8 cellular contexts compared by ENCODE assay signal in genomic region chr19:12666305-12667048, GRCh38. TPM values are rescaled to one million over a fixed set of nuclear protein-coding genes. Genes with fewer than 3 reads are reported as not detected.
A peak's percentile ranks its signal among the peaks of the same experiment; 100 is the strongest.
DNase-seq lines count a peak whose midpoint lies in the region; ATAC-seq and TF ChIP-seq lines count a peak whose summit lies in the region.

MAN2B1 (minus strand) TSS chr19:12666742; CDS start chr19:12666701, 41 bp downstream.
A gene with protein sequence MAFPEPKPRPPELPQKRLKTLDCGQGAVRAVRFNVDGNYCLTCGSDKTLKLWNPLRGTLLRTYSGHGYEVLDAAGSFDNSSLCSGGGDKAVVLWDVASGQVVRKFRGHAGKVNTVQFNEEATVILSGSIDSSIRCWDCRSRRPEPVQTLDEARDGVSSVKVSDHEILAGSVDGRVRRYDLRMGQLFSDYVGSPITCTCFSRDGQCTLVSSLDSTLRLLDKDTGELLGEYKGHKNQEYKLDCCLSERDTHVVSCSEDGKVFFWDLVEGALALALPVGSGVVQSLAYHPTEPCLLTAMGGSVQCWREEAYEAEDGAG (plus strand): TSS chr19:12666807. CDS start chr19:12669791, 2,984 bp downstream.

- peaks cover 10% of the 10 kb centered on the region for H3K79me2 ChIP-seq in trophoblast cell (ENCODE audit: control insufficient read depth, insufficient read depth, low read length, poor library complexity)

- H3K9ac ChIP-seq in trophoblast cell (ENCODE audit: low read length) = peak within 1 kb of the TSS; percentile 84

- peak within 1 kb of the TSS; percentile 92 for H3K4me3 Mint-ChIP-seq in activated naive CD8-positive, alpha-beta T cell treated with anti-CD3 and anti-CD28 coated beads, Interleukin-2, amount 10 ng/mL, durations not matched to agents 7 days and 5 days

- POLR2A ChIA-PET in activated naive CD8-positive, alpha-beta T cell treated with anti-CD3 and anti-CD28 coated beads, Interleukin-2, amount 10 ng/mL, durations not matched to agents 7 days and 5 days (lab: Charles Lee) = interaction anchor here (1.0 to 1.6 kb wide), 5 partner anchors 27 to 102 kb away, joined by 3 to 6 read pairs (median 4); partner anchors contain the start of genes TNPO2 and ZNF490

- H3K23ac ChIP-seq in trophoblast cell (ENCODE audit: low read length) = no peak within 1 kb of the TSS

- H3K9me3 ChIP-seq in cardiac muscle cell (ENCODE audit: low read depth) = no peaks in the 10 kb centered on the region
- no peaks in the 10 kb centered on the region for H3K9me3 ChIP-seq in trophoblast cell (ENCODE audit: insufficient read depth, low read depth, low read length)
- no peaks in the 10 kb centered on the region for H3K9me3 ChIP-seq in tibial artery

- no peak within 1 kb of the TSS for H2BK12ac ChIP-seq in trophoblast cell (ENCODE audit: low read length)

- ATAC-seq in GM21717 (IDR thresholded peaks at IDR 0.05; ENCODE audit: unreplicated experiment) = peak; percentile 35
- peak; percentile 65 for ATAC-seq in activated naive CD8-positive, alpha-beta T cell treated with anti-CD3 and anti-CD28 coated beads, Interleukin-2, amount 10 ng/mL, durations not matched to agents 7 days and 5 days (ENCODE audit: low read depth)

- H2AFZ ChIP-seq in trophoblast cell (ENCODE audit: insufficient read depth, low read length, poor library complexity) = peak within 1 kb of the TSS; percentile 65

- H3K36me3 ChIP-seq in cardiac muscle cell (peaks cover 11% of the 10 kb centered on the region), trophoblast cell (ENCODE audit: control insufficient read depth in 1 of 2, insufficient read depth in 2 of 2, low read length in 2 of 2) (peaks cover 34 to 36% of the 10 kb centered on the region in 2 experiments), tibial artery (peaks cover 9 to 47% (median 28%) of the 10 kb centered on the region in 3 donors)

- no CpG with 5 or more reads among the region's 46 CpGs for WGBS in trophoblast cell (ENCODE audit: extremely low coverage, insufficient coverage, insufficient read length)

- peak within 1 kb of the TSS; percentile 70 for H3K27ac ChIP-seq in cardiac muscle cell
- no peak within 1 kb of the TSS for H3K27ac ChIP-seq in trophoblast cell (ENCODE audit: low read depth, low read length)
- H3K27ac ChIP-seq in tibial artery = peak within 1 kb of the TSS; percentile 47 to 93

- DNase-seq in COLO829 (ENCODE audit: low spot score) (peak; percentile 64), NAMALWA (ENCODE audit: low spot score) (peak; percentile 87), SW480 (ENCODE audit: low spot score) (peak; percentile 52), cardiac muscle cell (ENCODE audit: low read depth in 1 of 2, low spot score in 1 of 2) (peak; percentile 71 to 91), trophoblast cell (peak; percentile 79 to 81), tibial artery (peak; percentile 76 to 88)
- peak; percentile 86 for DNase-seq in activated naive CD8-positive, alpha-beta T cell treated with anti-CD3 and anti-CD28 coated beads, Interleukin-2, amount 10 ng/mL, durations not matched to agents 7 days and 5 days

- H3K27me3 ChIP-seq in cardiac muscle cell (no peaks in the 10 kb centered on the region), trophoblast cell (ENCODE audit: insufficient read depth, low read length) (no peaks in the 10 kb centered on the region), tibial artery (no peaks in the 10 kb centered on the region)

- no peak for TF ChIP-seq CTCF in cardiac muscle cell (IDR thresholded peaks at IDR 0.05; ENCODE audit: low read depth, low read length)
- peak in 1 of 2 experiments; percentile 4 for TF ChIP-seq CTCF in tibial artery (IDR thresholded peaks at IDR 0.05)

- no peak within 1 kb of the TSS for H2AK5ac ChIP-seq in trophoblast cell (ENCODE audit: low read length)

- peak within 1 kb of the TSS; percentile 82 for H3K27ac Mint-ChIP-seq in activated naive CD8-positive, alpha-beta T cell treated with anti-CD3 and anti-CD28 coated beads, Interleukin-2, amount 10 ng/mL, durations not matched to agents 7 days and 5 days

- peak within 1 kb of the TSS; percentile 75 for H3K4me2 ChIP-seq in trophoblast cell (ENCODE audit: low read length)

- H4K8ac ChIP-seq in trophoblast cell (ENCODE audit: low read depth, low read length) = peak within 1 kb of the TSS; percentile 69

- peak within 1 kb of the TSS; percentile 4 for H3K4ac ChIP-seq in trophoblast cell (ENCODE audit: low read depth, low read length)

- H3K36me3 Mint-ChIP-seq in activated naive CD8-positive, alpha-beta T cell treated with anti-CD3 and anti-CD28 coated beads, Interleukin-2, amount 10 ng/mL, durations not matched to agents 7 days and 5 days = peaks cover 6% of the 10 kb centered on the region

- H3K4me3 ChIP-seq in cardiac muscle cell (peak within 1 kb of the TSS; percentile 82), trophoblast cell (ENCODE audit: low read depth, low read length) (peak within 1 kb of the TSS; percentile 86), tibial artery (peak within 1 kb of the TSS; percentile 60 to 83)

- H3K18ac ChIP-seq in trophoblast cell (ENCODE audit: low read length) = peak within 1 kb of the TSS; percentile 57

- H2BK120ac ChIP-seq in trophoblast cell (ENCODE audit: insufficient read depth, low read length, poor library complexity) = no peak within 1 kb of the TSS

- H3K4me1 ChIP-seq in cardiac muscle cell (ENCODE audit: low read depth) = peaks cover 19% of the 10 kb centered on the region
- H3K4me1 ChIP-seq in trophoblast cell (ENCODE audit: control insufficient read depth in 1 of 2, insufficient read depth in 2 of 2, low read length in 2 of 2) = peaks cover 20 to 27% of the 10 kb centered on the region in 2 experiments
- H3K4me1 ChIP-seq in tibial artery = peaks cover 0 to 53% (median 38%) of the 10 kb centered on the region in 4 donors

- no peaks in the 10 kb centered on the region for H3K9me3 Mint-ChIP-seq in activated naive CD8-positive, alpha-beta T cell treated with anti-CD3 and anti-CD28 coated beads, Interleukin-2, amount 10 ng/mL, durations not matched to agents 7 days and 5 days

- H2BK5ac ChIP-seq in trophoblast cell (ENCODE audit: low read depth, low read length, poor library complexity) = peak within 1 kb of the TSS; percentile 10

- intact Hi-C loops in tibial artery (cut with DNase I; ENCODE audit: low total_unique reads) = no loop called here

- peak within 1 kb of the TSS; percentile 32 for H4K12ac ChIP-seq in trophoblast cell (ENCODE audit: low read depth, low read length)

- H3K4me1 Mint-ChIP-seq in activated naive CD8-positive, alpha-beta T cell treated with anti-CD3 and anti-CD28 coated beads, Interleukin-2, amount 10 ng/mL, durations not matched to agents 7 days and 5 days = peaks cover 33% of the 10 kb centered on the region

- peak within 1 kb of the TSS; percentile 63 for H3K14ac ChIP-seq in trophoblast cell (ENCODE audit: low read length)

- H4K91ac ChIP-seq in trophoblast cell (ENCODE audit: low read depth, low read length) = peak within 1 kb of the TSS; percentile 48

- peaks cover 11% of the 10 kb centered on the region for H3K79me1 ChIP-seq in trophoblast cell (ENCODE audit: low read length)

- H3K27me3 Mint-ChIP-seq in activated naive CD8-positive, alpha-beta T cell treated with anti-CD3 and anti-CD28 coated beads, Interleukin-2, amount 10 ng/mL, durations not matched to agents 7 days and 5 days = no peaks in the 10 kb centered on the region

RNA-seq across cellular contexts. Expression of gene MAN2B1, which starts in this region (rescaled TPM):
- total RNA-seq in activated naive CD8-positive, alpha-beta T cell treated with anti-CD3 and anti-CD28 coated beads, Interleukin-2, amount 10 ng/mL, durations not matched to agents 7 days and 5 days = 100 to 1,000 TPM; 108 to 115 TPM
- total RNA-seq in cardiac muscle cell = 45.7 and 47.5 TPM in 2 replicates
- 22.1 and 25.3 TPM in 2 replicates for polyA plus RNA-seq in cardiac muscle cell
- 68.1 and 68.3 TPM in 2 replicates for polyA plus RNA-seq in trophoblast cell (2013)

RNA-seq across cellular contexts. Expression of the second gene that starts in this region (rescaled TPM):
- total RNA-seq in activated naive CD8-positive, alpha-beta T cell treated with anti-CD3 and anti-CD28 coated beads, Interleukin-2, amount 10 ng/mL, durations not matched to agents 7 days and 5 days = 10 to 100 TPM; 18.2 to 21.1 TPM
- total RNA-seq in cardiac muscle cell = 28.4 and 39.0 TPM in 2 replicates
- 29.4 and 40.2 TPM in 2 replicates for polyA plus RNA-seq in cardiac muscle cell
- polyA plus RNA-seq in trophoblast cell (2013) = 6.7 and 7.5 TPM in 2 replicates
